8 cellular contexts compared by ENCODE assay signal in genomic region chr5:79235578-79236363, GRCh38. TPM values are rescaled to one million over a fixed set of nuclear protein-coding genes. Genes with fewer than 3 reads are reported as not detected.
A peak's percentile ranks its signal among the peaks of the same experiment; 100 is the strongest.
DNase-seq lines count a peak whose midpoint lies in the region; ATAC-seq and TF ChIP-seq lines count a peak whose summit lies in the region.

TSS of gene JMY (plus strand) at chr5:79236131. CDS start at chr5:79236651, 520 bp downstream.

- H3K36me3 ChIP-seq in KOPT-K1 (ENCODE audit: insufficient read depth, low read length) (no peaks in the 10 kb centered on the region), neuron (ENCODE audit: insufficient read depth, low read length) (no peaks in the 10 kb centered on the region)

- DNase-seq in DMS79 treated with DMSO at 0.1 percent for 48 hours (lab: John Stamatoyannopoulos, UW): peak; percentile 76
- peak; percentile 77 for DNase-seq in activated gamma-delta T cell treated with Interleukin-2 at 50 U/mL for 16 hours
- DNase-seq in foreskin keratinocyte: peak; percentile 49 to 63
- DNase-seq in stromal cell of bone marrow (ENCODE audit: low read depth): peak; percentile 69

- peak; percentile 74 for ATAC-seq in GM21737 (IDR thresholded peaks at IDR 0.05; ENCODE audit: unreplicated experiment)
- ATAC-seq in foreskin keratinocyte: peak; percentile 82

- TF ChIP-seq CTCF in foreskin keratinocyte (conservative IDR thresholded peaks at IDR 0.05): peak; percentile 32

- peaks cover 6% of the 10 kb centered on the region for H3K4me1 ChIP-seq in foreskin keratinocyte
- peaks cover 27% of the 10 kb centered on the region for H3K4me1 ChIP-seq in neuron (ENCODE audit: insufficient read depth, low read length)

- H3K27ac ChIP-seq in KOPT-K1 (ENCODE audit: low read depth, low read length, poor library complexity, severe bottlenecking): peak within 1 kb of the TSS; percentile 50
- peak within 1 kb of the TSS; percentile 97 for H3K27ac ChIP-seq in foreskin keratinocyte

- peak within 1 kb of the TSS; percentile 98 for H2AFZ ChIP-seq in neuron (ENCODE audit: low read depth, low read length)

- H3K4me3 ChIP-seq in neuron (ENCODE audit: low read length): peak within 1 kb of the TSS; percentile 95

- H3K9me3 ChIP-seq in KOPT-K1 (ENCODE audit: insufficient read depth, low read length, poor library complexity, severe bottlenecking) (no peaks in the 10 kb centered on the region), neuron (ENCODE audit: low read length) (no peaks in the 10 kb centered on the region)

- TF ChIP-seq POLR2A in Raji (IDR thresholded peaks at IDR 0.05; ENCODE audit: insufficient read depth, low read depth, low read length): peak; percentile 78

- H3K27me3 ChIP-seq in foreskin keratinocyte (no peaks in the 10 kb centered on the region), neuron (ENCODE audit: insufficient read depth, low read length) (no peaks in the 10 kb centered on the region)

RNA-seq across cellular contexts. Expression of gene JMY, which starts in this region (rescaled TPM):
- 5.2 and 5.8 TPM in 2 replicates for total RNA-seq in foreskin keratinocyte
- 0.93 and 0.97 TPM in 2 replicates for polyA plus RNA-seq in foreskin keratinocyte

Comparison
In these comparisons a context has a peak if more than half of its experiments do, and no peak if none do; other contexts are left out.
1. Peak in every context shown above with its lines: DNase-seq, ATAC-seq, H3K4me3 ChIP-seq and H3K27ac ChIP-seq.